In genomic region chr14:67641902-67642749, GRCh38 we compare ENCODE assay signal across 22 cellular contexts. TPM values are rescaled to one million over a fixed set of nuclear protein-coding genes. Genes with fewer than 3 reads are reported as not detected.
DNase-seq lines count a peak whose midpoint lies in the region; ATAC-seq and TF ChIP-seq lines count a peak whose summit lies in the region.
"Had no signal": no experiment of that assay in that cellular context is flagged by ENCODE, and none has a peak within 500 bp of the region (broad histone marks: within the 10 kb centered on the region; RNA-seq: fewer than 3 reads in every experiment).

No MANE protein-coding gene starts in this region.

- peaks cover 14% of the 10 kb centered on the region for H3K4me1 Mint-ChIP-seq in activated naive CD4-positive, alpha-beta T cell treated with anti-CD3 and anti-CD28 coated beads, Interleukin-2, amount 50 U/mL, for 24 hours
- peaks cover 4% of the 10 kb centered on the region for H3K4me1 Mint-ChIP-seq in activated naive CD4-positive, alpha-beta T cell treated with anti-CD3 and anti-CD28 coated beads, Interleukin-2, amount 10 ng/mL, durations not matched to agents 7 days and 5 days
- H3K4me1 Mint-ChIP-seq in T-helper 2 cell treated with Interferon-gamma antibody and Interleukin-4, amounts not matched to agents 5 μg/mL and 100 μg/mL, for 36 hours (ENCODE audit: low read depth), result peaks cover 25% of the 10 kb centered on the region
- H3K4me1 Mint-ChIP-seq in activated naive CD8-positive, alpha-beta T cell treated with anti-CD3 and anti-CD28 coated beads, Interleukin-2, amount 50 U/mL, for 24 hours, result peaks cover 19% of the 10 kb centered on the region
- no peaks in the 10 kb centered on the region for H3K4me1 Mint-ChIP-seq in stimulated activated naive B cell treated with anti-CD40 and anti-IgM and Interleukin-4, amounts not matched to agents 10 μg/mL and 1 μg/mL and 100 μg/mL, for 72 hours

- DNase-seq in activated naive CD4-positive, alpha-beta T cell treated with anti-CD3 and anti-CD28 coated beads, Interleukin-2, amount 10 ng/mL, durations not matched to agents 7 days and 5 days, result no peak
- DNase-seq in T-helper 2 cell treated with Interferon-gamma antibody and Interleukin-4, amounts not matched to agents 5 μg/mL and 100 μg/mL, for 36 hours (ENCODE audit: low spot score), result peak; percentile 59
- no peak for DNase-seq in activated naive CD8-positive, alpha-beta T cell treated with anti-CD3 and anti-CD28 coated beads, Interleukin-2, amount 50 U/mL, for 24 hours
- no peak for DNase-seq in stimulated activated naive B cell treated with anti-CD40 and anti-IgM and Interleukin-4, amounts not matched to agents 10 μg/mL and 1 μg/mL and 100 μg/mL, for 72 hours
- DNase-seq in HPDE6-E6E7 (ENCODE audit: extremely low spot score) (no peak), left lung (no peak)
- DNase-seq: cerebellar nuclear complex, DMS 273 treated with DMSO at 0.1 percent for 48 hours, MG63, NCI-H1436, NCI-H524 treated with DMSO at 0.1 percent for 48 hours, retina, spleen, testis had no signal

- H3K27ac ChIP-seq in left lung, result no peak overlapping the region
- H3K27ac ChIP-seq: C4-2B, HL-60, spleen, testis had no signal

- no peaks in the 10 kb centered on the region for H3K9me3 Mint-ChIP-seq in activated naive CD4-positive, alpha-beta T cell treated with anti-CD3 and anti-CD28 coated beads, Interleukin-2, amount 50 U/mL, for 24 hours
- H3K9me3 Mint-ChIP-seq in activated naive CD4-positive, alpha-beta T cell treated with anti-CD3 and anti-CD28 coated beads, Interleukin-2, amount 10 ng/mL, durations not matched to agents 7 days and 5 days, result no peaks in the 10 kb centered on the region
- no peaks in the 10 kb centered on the region for H3K9me3 Mint-ChIP-seq in T-helper 2 cell treated with Interferon-gamma antibody and Interleukin-4, amounts not matched to agents 5 μg/mL and 100 μg/mL, for 36 hours
- H3K9me3 Mint-ChIP-seq in activated naive CD8-positive, alpha-beta T cell treated with anti-CD3 and anti-CD28 coated beads, Interleukin-2, amount 50 U/mL, for 24 hours, result no peaks in the 10 kb centered on the region
- H3K9me3 Mint-ChIP-seq in stimulated activated naive B cell treated with anti-CD40 and anti-IgM and Interleukin-4, amounts not matched to agents 10 μg/mL and 1 μg/mL and 100 μg/mL, for 72 hours, result no peaks in the 10 kb centered on the region

- peaks cover 0 to 26% of the 10 kb centered on the region in 2 donors for H3K36me3 ChIP-seq in left lung
- H3K36me3 ChIP-seq: MG63 had no signal

- H3K9me3 ChIP-seq in left lung, result no peaks in the 10 kb centered on the region
- H3K9me3 ChIP-seq: MG63, spleen, testis had no signal

- no peaks in the 10 kb centered on the region for H3K27me3 ChIP-seq in left lung
- H3K27me3 ChIP-seq: MG63, spleen, testis had no signal

- no peak for TF ChIP-seq CTCF in left lung (IDR thresholded peaks at IDR 0.05)

- ATAC-seq in activated naive CD8-positive, alpha-beta T cell treated with anti-CD3 and anti-CD28 coated beads, Interleukin-2, amount 50 U/mL, for 24 hours, result peak; percentile 89
- ATAC-seq in stimulated activated naive B cell treated with anti-CD40 and anti-IgM and Interleukin-4, amounts not matched to agents 10 μg/mL and 1 μg/mL and 100 μg/mL, for 72 hours (replicated peaks), result no peak
- no peak for ATAC-seq in HG03280 (IDR thresholded peaks at IDR 0.05; ENCODE audit: unreplicated experiment)
- no peak for ATAC-seq in left lung

- H3K36me3 Mint-ChIP-seq in activated naive CD4-positive, alpha-beta T cell treated with anti-CD3 and anti-CD28 coated beads, Interleukin-2, amount 50 U/mL, for 24 hours, result peaks cover 4% of the 10 kb centered on the region
- H3K36me3 Mint-ChIP-seq in activated naive CD4-positive, alpha-beta T cell treated with anti-CD3 and anti-CD28 coated beads, Interleukin-2, amount 10 ng/mL, durations not matched to agents 7 days and 5 days, result peaks cover 10% of the 10 kb centered on the region
- peaks cover 27% of the 10 kb centered on the region for H3K36me3 Mint-ChIP-seq in T-helper 2 cell treated with Interferon-gamma antibody and Interleukin-4, amounts not matched to agents 5 μg/mL and 100 μg/mL, for 36 hours (ENCODE audit: low read depth)
- H3K36me3 Mint-ChIP-seq in activated naive CD8-positive, alpha-beta T cell treated with anti-CD3 and anti-CD28 coated beads, Interleukin-2, amount 50 U/mL, for 24 hours (ENCODE audit: low read depth), result peaks cover 13% of the 10 kb centered on the region
- peaks cover 12 to 29% of the 10 kb centered on the region in 2 donors for H3K36me3 Mint-ChIP-seq in stimulated activated naive B cell treated with anti-CD40 and anti-IgM and Interleukin-4, amounts not matched to agents 10 μg/mL and 1 μg/mL and 100 μg/mL, for 72 hours

- peak overlapping the region; percentile 59 for H3K27ac Mint-ChIP-seq in activated naive CD4-positive, alpha-beta T cell treated with anti-CD3 and anti-CD28 coated beads, Interleukin-2, amount 50 U/mL, for 24 hours
- H3K27ac Mint-ChIP-seq in activated naive CD4-positive, alpha-beta T cell treated with anti-CD3 and anti-CD28 coated beads, Interleukin-2, amount 10 ng/mL, durations not matched to agents 7 days and 5 days, result no peak overlapping the region
- H3K27ac Mint-ChIP-seq in T-helper 2 cell treated with Interferon-gamma antibody and Interleukin-4, amounts not matched to agents 5 μg/mL and 100 μg/mL, for 36 hours, result peak overlapping the region; percentile 70
- peak overlapping the region; percentile 72 for H3K27ac Mint-ChIP-seq in activated naive CD8-positive, alpha-beta T cell treated with anti-CD3 and anti-CD28 coated beads, Interleukin-2, amount 50 U/mL, for 24 hours
- H3K27ac Mint-ChIP-seq in stimulated activated naive B cell treated with anti-CD40 and anti-IgM and Interleukin-4, amounts not matched to agents 10 μg/mL and 1 μg/mL and 100 μg/mL, for 72 hours, result peak overlapping the region; percentile 38

- H3K4me3 Mint-ChIP-seq in activated naive CD4-positive, alpha-beta T cell treated with anti-CD3 and anti-CD28 coated beads, Interleukin-2, amount 50 U/mL, for 24 hours, result no peak overlapping the region
- H3K4me3 Mint-ChIP-seq in activated naive CD4-positive, alpha-beta T cell treated with anti-CD3 and anti-CD28 coated beads, Interleukin-2, amount 10 ng/mL, durations not matched to agents 7 days and 5 days, result no peak overlapping the region
- peak overlapping the region; percentile 64 for H3K4me3 Mint-ChIP-seq in T-helper 2 cell treated with Interferon-gamma antibody and Interleukin-4, amounts not matched to agents 5 μg/mL and 100 μg/mL, for 36 hours
- peak overlapping the region; percentile 40 for H3K4me3 Mint-ChIP-seq in activated naive CD8-positive, alpha-beta T cell treated with anti-CD3 and anti-CD28 coated beads, Interleukin-2, amount 50 U/mL, for 24 hours
- no peak overlapping the region for H3K4me3 Mint-ChIP-seq in stimulated activated naive B cell treated with anti-CD40 and anti-IgM and Interleukin-4, amounts not matched to agents 10 μg/mL and 1 μg/mL and 100 μg/mL, for 72 hours

- no peak overlapping the region for H3K4me3 ChIP-seq in left lung
- H3K4me3 ChIP-seq: lung, MG63, spleen, testis had no signal

- CTCF ChIA-PET in activated naive CD4-positive, alpha-beta T cell treated with anti-CD3 and anti-CD28 coated beads, Interleukin-2, amount 10 ng/mL, durations not matched to agents 7 days and 5 days (lab: Charles Lee), result interaction anchor here (1.1 to 1.3 kb wide), 4 partner anchors 11 to 62 kb away, joined by 3 read pairs; no protein-coding TSS in a partner anchor

- H3K27me3 Mint-ChIP-seq in activated naive CD4-positive, alpha-beta T cell treated with anti-CD3 and anti-CD28 coated beads, Interleukin-2, amount 50 U/mL, for 24 hours, result no peaks in the 10 kb centered on the region
- no peaks in the 10 kb centered on the region for H3K27me3 Mint-ChIP-seq in activated naive CD4-positive, alpha-beta T cell treated with anti-CD3 and anti-CD28 coated beads, Interleukin-2, amount 10 ng/mL, durations not matched to agents 7 days and 5 days
- no peaks in the 10 kb centered on the region for H3K27me3 Mint-ChIP-seq in T-helper 2 cell treated with Interferon-gamma antibody and Interleukin-4, amounts not matched to agents 5 μg/mL and 100 μg/mL, for 36 hours (ENCODE audit: low read depth)
- no peaks in the 10 kb centered on the region for H3K27me3 Mint-ChIP-seq in activated naive CD8-positive, alpha-beta T cell treated with anti-CD3 and anti-CD28 coated beads, Interleukin-2, amount 50 U/mL, for 24 hours
- H3K27me3 Mint-ChIP-seq in stimulated activated naive B cell treated with anti-CD40 and anti-IgM and Interleukin-4, amounts not matched to agents 10 μg/mL and 1 μg/mL and 100 μg/mL, for 72 hours, result no peaks in the 10 kb centered on the region

- no peaks in the 10 kb centered on the region for H3K4me1 ChIP-seq in left lung
- H3K4me1 ChIP-seq: spleen, testis had no signal

- intact Hi-C loops in left lung (cut with DNase I), result no loop called here

RNA-seq across cellular contexts. Expression of gene ARG2, which starts 22.4 kb away (rescaled TPM):
- total RNA-seq in left lung, result 10 to 100 TPM in 1 of 2 donors, 1 to 10 TPM in 1; 6.0 to 14.8 TPM

RNA-seq across cellular contexts. Expression of gene VTI1B, which starts 32.3 kb away (rescaled TPM):
- 100 to 1,000 TPM in 1 of 2 donors, 10 to 100 TPM in 1; 97.6 to 123 TPM for total RNA-seq in left lung

RNA-seq across cellular contexts. Expression of gene PIGH, which starts 42.1 kb away (rescaled TPM):
- 10 to 100 TPM; 12.8 to 21.6 TPM for total RNA-seq in left lung

RNA-seq across cellular contexts. Expression of gene RDH11, which starts 53.4 kb away (rescaled TPM):
- total RNA-seq in left lung, result 10 to 100 TPM; 69.0 to 97.1 TPM

RNA-seq across cellular contexts. Expression of gene RDH12, which starts 59.6 kb away (rescaled TPM):
- under 1 TPM; 0.12 to 0.16 TPM for total RNA-seq in left lung
- total RNA-seq: activated CD8-positive, alpha-beta memory T cell treated with anti-CD3 and anti-CD28 coated beads for 36 hours; G401; IMR-90; spleen had no signal

Comparison
In these comparisons a context has a peak if more than half of its experiments do, and no peak if none do; other contexts are left out.
1. H3K4me3 Mint-ChIP-seq: peak in T-helper 2 cell treated with Interferon-gamma antibody and Interleukin-4, amounts not matched to agents 5 μg/mL and 100 μg/mL, for 36 hours (single experiment) and activated naive CD8-positive, alpha-beta T cell treated with anti-CD3 and anti-CD28 coated beads, Interleukin-2, amount 50 U/mL, for 24 hours (single experiment); none in activated naive CD4-positive, alpha-beta T cell treated with anti-CD3 and anti-CD28 coated beads, Interleukin-2, amount 50 U/mL, for 24 hours (single experiment), activated naive CD4-positive, alpha-beta T cell treated with anti-CD3 and anti-CD28 coated beads, Interleukin-2, amount 10 ng/mL, durations not matched to agents 7 days and 5 days (single experiment) and stimulated activated naive B cell treated with anti-CD40 and anti-IgM and Interleukin-4, amounts not matched to agents 10 μg/mL and 1 μg/mL and 100 μg/mL, for 72 hours (0 of 2).